In genomic region chr9:33450747-33451146, GRCh38 we compare ENCODE assay signal across 24 cellular contexts. TPM values are rescaled to one million over a fixed set of nuclear protein-coding genes. Genes with fewer than 3 reads are reported as not detected.
DNase-seq lines count a peak whose midpoint lies in the region; ATAC-seq, FAIRE-seq and TF ChIP-seq lines count a peak whose summit lies in the region.
"Had no signal": no experiment of that assay in that cellular context is flagged by ENCODE, and none has a peak within 500 bp of the region (broad histone marks: within the 10 kb centered on the region; RNA-seq: fewer than 3 reads in every experiment).

No MANE protein-coding gene starts in this region.

- no peak overlapping the region for H3K18ac ChIP-seq in neuronal stem cell (ENCODE audit: low read length)

- ATAC-seq in CD4-positive, CD25-positive, alpha-beta regulatory T cell (ENCODE audit: low read depth in 2 of 2) = no peak
- ATAC-seq in HG02973 (IDR thresholded peaks at IDR 0.05; ENCODE audit: unreplicated experiment) (no peak), upper lobe of left lung (ENCODE audit: low FRiP score in 2 of 2) (no peak)
- ATAC-seq: Panc1 had no signal

- H2BK15ac ChIP-seq in neuronal stem cell (ENCODE audit: low read length) = peak overlapping the region; percentile 5

- POLR2A ChIA-PET in CD4-positive, alpha-beta memory T cell (lab: Charles Lee; ENCODE audit: partially characterized antibody) = interaction anchor here (4.2 to 19.7 kb wide), 4 partner anchors 5 to 47 kb away, joined by 27 to 299 read pairs (median 191); partner anchors contain the start of genes AQP3 and AQP7

- peaks cover 62% of the 10 kb centered on the region for H3K4me1 ChIP-seq in CD4-positive, CD25-positive, alpha-beta regulatory T cell (ENCODE audit: control insufficient read depth, insufficient read depth, low read length, poor library complexity, severe bottlenecking)
- H3K4me1 ChIP-seq in CD4-positive, alpha-beta memory T cell (ENCODE audit: insufficient read depth, low read length) = peaks cover 62% of the 10 kb centered on the region
- H3K4me1 ChIP-seq in astrocyte (ENCODE audit: insufficient read depth, low read length) = peaks cover 25% of the 10 kb centered on the region
- H3K4me1 ChIP-seq in neuronal stem cell (ENCODE audit: control insufficient read depth in 2 of 2, insufficient read depth in 1 of 2, low read depth in 1 of 2, low read length in 2 of 2) = peaks cover 10 to 24% of the 10 kb centered on the region in 2 donors
- peaks cover 47% of the 10 kb centered on the region for H3K4me1 ChIP-seq in suprapubic skin
- H3K4me1 ChIP-seq in upper lobe of left lung = peaks cover 14 to 38% (median 21%) of the 10 kb centered on the region in 4 donors

- intact Hi-C loops in CD4-positive, alpha-beta memory T cell (cut with micrococcal nuclease) = loop anchor here (10.0 kb wide), 1 partner anchor 64 kb away; no protein-coding TSS in a partner anchor

- peaks cover 0 to 76% (median 42%) of the 10 kb centered on the region in 4 donors for H3K4me1 Mint-ChIP-seq in CD4-positive, CD25-positive, alpha-beta regulatory T cell
- H3K4me1 Mint-ChIP-seq in CD4-positive, alpha-beta memory T cell = peaks cover 38 to 69% (median 55%) of the 10 kb centered on the region in 4 donors
- H3K4me1 Mint-ChIP-seq in astrocyte (ENCODE audit: low read depth, unreplicated experiment) = peaks cover 17% of the 10 kb centered on the region

- CTCF ChIA-PET in CD4-positive, alpha-beta memory T cell (lab: Charles Lee; ENCODE audit: partially characterized antibody) = interaction anchor here (0.7 to 16.3 kb wide), 6 partner anchors 19 to 76 kb away, joined by 3 to 562 read pairs (median 68); partner anchors contain the start of genes AQP7 and NOL6

- no peak overlapping the region for H4K91ac ChIP-seq in neuronal stem cell (ENCODE audit: low read depth, low read length, poor library complexity)

- no peak overlapping the region for H4K8ac ChIP-seq in neuronal stem cell (ENCODE audit: low read depth, low read length)

- H3K14ac ChIP-seq in neuronal stem cell (ENCODE audit: low read length) = no peak overlapping the region

- FAIRE-seq in astrocyte (lab: Jason Lieb, UNC) = no peak
- FAIRE-seq: D721Med, GM18507 had no signal

- H3K4me3 Mint-ChIP-seq in CD4-positive, CD25-positive, alpha-beta regulatory T cell = peak overlapping the region in 2 of 4 donors; percentile 75 to 86
- H3K4me3 Mint-ChIP-seq in CD4-positive, alpha-beta memory T cell = peak overlapping the region in 2 of 8 donors; percentile 38 to 49
- no peak overlapping the region for H3K4me3 Mint-ChIP-seq in astrocyte (ENCODE audit: unreplicated experiment)

- no peaks in the 10 kb centered on the region for H3K79me1 ChIP-seq in neuronal stem cell (ENCODE audit: low read depth, low read length)

- H3K4ac ChIP-seq in neuronal stem cell (ENCODE audit: low read length) = no peak overlapping the region

- no peaks in the 10 kb centered on the region for H4K20me1 ChIP-seq in astrocyte (ENCODE audit: insufficient read depth, low read length)
- H4K20me1 ChIP-seq: BLaER1 had no signal

- no peaks in the 10 kb centered on the region for H3K9me3 ChIP-seq in CD4-positive, CD25-positive, alpha-beta regulatory T cell (ENCODE audit: control insufficient read depth in 2 of 2, low read length in 2 of 2)
- H3K9me3 ChIP-seq in CD4-positive, alpha-beta memory T cell (ENCODE audit: control insufficient read depth in 1 of 2, low read length in 2 of 2) = no peaks in the 10 kb centered on the region
- H3K9me3 ChIP-seq in astrocyte (ENCODE audit: insufficient read depth, low read depth, low read length) (no peaks in the 10 kb centered on the region), neuronal stem cell (replicated peaks in 1 of 2; ENCODE audit: control insufficient read depth in 2 of 2, insufficient read depth in 1 of 2, low read depth in 1 of 2, low read length in 2 of 2) (peaks cover 0 to 2% of the 10 kb centered on the region in 2 donors), suprapubic skin (no peaks in the 10 kb centered on the region), upper lobe of left lung (no peaks in the 10 kb centered on the region)
- H3K9me3 ChIP-seq: BLaER1, SJCRH30 had no signal

- no peaks in the 10 kb centered on the region for H3K79me2 ChIP-seq in astrocyte (ENCODE audit: insufficient read depth, low read length)

- no CpG with 5 or more reads among the region's 3 CpGs for WGBS in neuronal stem cell (ENCODE audit: extremely low coverage in 2 of 2, insufficient read length in 2 of 2, insufficient replicate concordance in 1 of 2), 2 donors
- 46% methylated on average over 2 of the region's 3 CpGs for WGBS in suprapubic skin
- 94 to 100% methylated on average over 1 to 3 of the region's 3 CpGs for WGBS in upper lobe of left lung, 2 donors

- no peak overlapping the region for H3K4me2 ChIP-seq in astrocyte (ENCODE audit: low read length)
- H3K4me2 ChIP-seq in neuronal stem cell (ENCODE audit: insufficient read depth, low read length, poor library complexity, severe bottlenecking) = no peak overlapping the region
- H3K4me2 ChIP-seq: BLaER1 had no signal

- DNase-seq in CD4-positive, CD25-positive, alpha-beta regulatory T cell = no peak
- DNase-seq in CD4-positive, alpha-beta memory T cell = peak in 1 of 5 donors; percentile 26
- DNase-seq in astrocyte (ENCODE audit: low read depth) (no peak), neuronal stem cell (ENCODE audit: low spot score) (no peak), suprapubic skin (ENCODE audit: low spot score in 2 of 2) (no peak), upper lobe of left lung (no peak)
- DNase-seq: DMS53, GDM1, GM23248, HCEC 1CT, KG1, NCI-H1092, NCI-H1436 treated with DMSO at 0.1 percent for 48 hours, NCI-H1930, NCI-H226, NCI-H510A treated with DMSO at 0.1 percent for 48 hours, NCI-H82, SJCRH30 had no signal

- H2BK5ac ChIP-seq in neuronal stem cell (ENCODE audit: low read length) = no peak overlapping the region

- H3K9me3 Mint-ChIP-seq in CD4-positive, CD25-positive, alpha-beta regulatory T cell = peaks cover 0 to 1% (median 0%) of the 10 kb centered on the region in 7 donors
- no peaks in the 10 kb centered on the region for H3K9me3 Mint-ChIP-seq in CD4-positive, alpha-beta memory T cell
- H3K9me3 Mint-ChIP-seq in astrocyte (ENCODE audit: unreplicated experiment) = no peaks in the 10 kb centered on the region

- no peak overlapping the region for H2AFZ ChIP-seq in astrocyte (ENCODE audit: low read depth, low read length)
- no peak overlapping the region for H2AFZ ChIP-seq in neuronal stem cell (ENCODE audit: low read length)
- H2AFZ ChIP-seq: GM23248 had no signal

- no peak overlapping the region for H3K23ac ChIP-seq in neuronal stem cell (ENCODE audit: low read depth, low read length, poor library complexity)

- no peaks in the 10 kb centered on the region for H3K36me3 ChIP-seq in CD4-positive, CD25-positive, alpha-beta regulatory T cell (ENCODE audit: control insufficient read depth, insufficient read depth, low read length)
- no peaks in the 10 kb centered on the region for H3K36me3 ChIP-seq in CD4-positive, alpha-beta memory T cell (ENCODE audit: insufficient read depth, low read length)
- H3K36me3 ChIP-seq in astrocyte (ENCODE audit: insufficient read depth, low read length) = no peaks in the 10 kb centered on the region
- H3K36me3 ChIP-seq in neuronal stem cell (replicated peaks in 1 of 2; ENCODE audit: control insufficient read depth in 2 of 2, insufficient read depth in 2 of 2, low read length in 2 of 2) = no peaks in the 10 kb centered on the region
- H3K36me3 ChIP-seq in suprapubic skin = no peaks in the 10 kb centered on the region
- H3K36me3 ChIP-seq in upper lobe of left lung = no peaks in the 10 kb centered on the region
- H3K36me3 ChIP-seq: BLaER1, SJCRH30 had no signal

- H3K27me3 Mint-ChIP-seq in CD4-positive, CD25-positive, alpha-beta regulatory T cell = no peaks in the 10 kb centered on the region
- no peaks in the 10 kb centered on the region for H3K27me3 Mint-ChIP-seq in CD4-positive, alpha-beta memory T cell
- peaks cover 5% of the 10 kb centered on the region for H3K27me3 Mint-ChIP-seq in astrocyte (ENCODE audit: low read depth, unreplicated experiment)

- TF ChIP-seq EP300 in suprapubic skin (IDR thresholded peaks at IDR 0.05) (no peak), upper lobe of left lung (IDR thresholded peaks at IDR 0.05) (no peak)

- H2AK5ac ChIP-seq in neuronal stem cell (ENCODE audit: low read depth, low read length) = no peak overlapping the region

- H3K27ac ChIP-seq in CD4-positive, CD25-positive, alpha-beta regulatory T cell (ENCODE audit: insufficient read depth, low read length, poor library complexity, severe bottlenecking) = no peak overlapping the region
- H3K27ac ChIP-seq in CD4-positive, alpha-beta memory T cell (ENCODE audit: low read depth, low read length) = no peak overlapping the region
- no peak overlapping the region for H3K27ac ChIP-seq in astrocyte (ENCODE audit: low read depth, low read length)
- no peak overlapping the region for H3K27ac ChIP-seq in neuronal stem cell (replicated peaks; ENCODE audit: low read length)
- no peak overlapping the region for H3K27ac ChIP-seq in suprapubic skin
- H3K27ac ChIP-seq in upper lobe of left lung = no peak overlapping the region
- H3K27ac ChIP-seq: BLaER1, GM23248, SJCRH30 had no signal

- H3K9ac ChIP-seq in astrocyte (ENCODE audit: low read length) (no peak overlapping the region), neuronal stem cell (ENCODE audit: low read depth, low read length, poor library complexity) (no peak overlapping the region)
- H3K9ac ChIP-seq: BLaER1, GM23248 had no signal

- H3K27ac Mint-ChIP-seq in CD4-positive, CD25-positive, alpha-beta regulatory T cell = peak overlapping the region; percentile 55 to 91 (median 69)
- H3K27ac Mint-ChIP-seq in CD4-positive, alpha-beta memory T cell = peak overlapping the region in 4 of 7 donors; percentile 41 to 75 (median 49)
- peak overlapping the region; percentile 12 for H3K27ac Mint-ChIP-seq in astrocyte (ENCODE audit: unreplicated experiment)

- TF ChIP-seq POLR2A in suprapubic skin (IDR thresholded peaks at IDR 0.05) (no peak), upper lobe of left lung (IDR thresholded peaks at IDR 0.05) (no peak)

- no peak overlapping the region for H2BK120ac ChIP-seq in neuronal stem cell (ENCODE audit: low read depth, low read length)

- no peaks in the 10 kb centered on the region for H3K36me3 Mint-ChIP-seq in CD4-positive, CD25-positive, alpha-beta regulatory T cell
- H3K36me3 Mint-ChIP-seq in CD4-positive, alpha-beta memory T cell = peaks cover 5 to 19% of the 10 kb centered on the region in 2 donors
- no peaks in the 10 kb centered on the region for H3K36me3 Mint-ChIP-seq in astrocyte (ENCODE audit: low read depth, unreplicated experiment)

- no peak for TF ChIP-seq CTCF in astrocyte (IDR thresholded peaks at IDR 0.05; ENCODE audit: insufficient read depth, low read depth, low read length)
- no peak for TF ChIP-seq CTCF in suprapubic skin (IDR thresholded peaks at IDR 0.05)
- no peak for TF ChIP-seq CTCF in upper lobe of left lung (IDR thresholded peaks at IDR 0.05)

- H2BK12ac ChIP-seq in neuronal stem cell (ENCODE audit: low read length) = no peak overlapping the region

- H3K4me3 ChIP-seq in CD4-positive, CD25-positive, alpha-beta regulatory T cell (ENCODE audit: low read depth, low read length) = no peak overlapping the region
- H3K4me3 ChIP-seq in CD4-positive, alpha-beta memory T cell (ENCODE audit: low read length in 2 of 2) = no peak overlapping the region
- H3K4me3 ChIP-seq in astrocyte (ENCODE audit: insufficient read depth, low read depth, low read length) (no peak overlapping the region), neuronal stem cell (ENCODE audit: low read length in 2 of 2) (no peak overlapping the region), suprapubic skin (no peak overlapping the region), upper lobe of left lung (no peak overlapping the region)
- H3K4me3 ChIP-seq: BLaER1, GM23248, SJCRH30 had no signal

- H3K27me3 ChIP-seq in CD4-positive, CD25-positive, alpha-beta regulatory T cell (ENCODE audit: control insufficient read depth, insufficient read depth, low read length) = no peaks in the 10 kb centered on the region
- no peaks in the 10 kb centered on the region for H3K27me3 ChIP-seq in CD4-positive, alpha-beta memory T cell (ENCODE audit: insufficient read depth, low read length)
- H3K27me3 ChIP-seq in astrocyte (ENCODE audit: insufficient read depth, low read length) = no peaks in the 10 kb centered on the region
- H3K27me3 ChIP-seq in neuronal stem cell (ENCODE audit: control insufficient read depth in 3 of 3, insufficient read depth in 3 of 3, low read depth in 1 of 3, low read length in 3 of 3) = peaks cover 0 to 23% (median 21%) of the 10 kb centered on the region in 3 experiments
- no peaks in the 10 kb centered on the region for H3K27me3 ChIP-seq in suprapubic skin
- H3K27me3 ChIP-seq in upper lobe of left lung = no peaks in the 10 kb centered on the region
- H3K27me3 ChIP-seq: BLaER1, SJCRH30 had no signal

RNA-seq across cellular contexts. Expression of gene AQP3, which starts 3.4 kb away (rescaled TPM):
- 140 TPM for total RNA-seq in CD4-positive, CD25-positive, alpha-beta regulatory T cell
- 100 to 1,000 TPM; 371 to 543 (median 391) TPM for polyA plus RNA-seq in CD4-positive, CD25-positive, alpha-beta regulatory T cell
- 100 to 1,000 TPM; 172 TPM for total RNA-seq in CD4-positive, alpha-beta memory T cell
- polyA plus RNA-seq in CD4-positive, alpha-beta memory T cell = 100 to 1,000 TPM; 484 to 562 TPM
- total RNA-seq in astrocyte (3.2 and 4.6 TPM in 2 replicates), suprapubic skin (1,000 to 10,000 TPM; 1,277 to 1,951 (median 1,548) TPM), upper lobe of left lung (100 to 1,000 TPM in 5 of 6 donors, 10 to 100 TPM in 1; 62.5 to 468 (median 201) TPM)
- polyA plus RNA-seq in neuronal stem cell (2013, experiment 1 of 2) = 0.96 TPM
- 1.1 TPM for polyA plus RNA-seq in neuronal stem cell (2013, experiment 2 of 2)
- total RNA-seq: GM23248 had no signal

RNA-seq across cellular contexts. Expression of gene NOL6, which starts 23.0 kb away (rescaled TPM):
- 29.4 TPM for total RNA-seq in CD4-positive, CD25-positive, alpha-beta regulatory T cell
- 10 to 100 TPM; 13.4 to 20.5 (median 14.0) TPM for polyA plus RNA-seq in CD4-positive, CD25-positive, alpha-beta regulatory T cell
- 10 to 100 TPM; 39.1 to 41.1 TPM for total RNA-seq in CD4-positive, alpha-beta memory T cell
- 10 to 100 TPM; 11.7 to 28.1 TPM for polyA plus RNA-seq in CD4-positive, alpha-beta memory T cell
- total RNA-seq in astrocyte (57.2 and 60.1 TPM in 2 replicates), suprapubic skin (10 to 100 TPM; 40.4 to 50.4 (median 44.1) TPM), upper lobe of left lung (10 to 100 TPM; 17.8 to 47.6 (median 31.9) TPM)
- polyA plus RNA-seq in neuronal stem cell (2013, experiment 1 of 2) = 10.4 TPM
- polyA plus RNA-seq in neuronal stem cell (2013, experiment 2 of 2) = 10.7 TPM

RNA-seq across cellular contexts. Expression of gene AQP7, which starts 48.4 kb away (rescaled TPM):
- 0.47 TPM for total RNA-seq in CD4-positive, CD25-positive, alpha-beta regulatory T cell
- polyA plus RNA-seq in CD4-positive, CD25-positive, alpha-beta regulatory T cell = 1 to 10 TPM in 1 of 4 donors, under 1 TPM in 3; 0.15 to 1.0 (median 0.32) TPM
- total RNA-seq in CD4-positive, alpha-beta memory T cell = under 1 TPM in 1 of 2 experiments, not detected in 1; 0.81 TPM
- under 1 TPM in 1 of 2 donors, not detected in 1; 0.30 TPM for polyA plus RNA-seq in CD4-positive, alpha-beta memory T cell
- total RNA-seq in astrocyte (0.65 and 1.9 TPM in 2 replicates), suprapubic skin (10 to 100 TPM in 2 of 4 donors, 1 to 10 TPM in 2; 2.1 to 66.5 (median 13.1) TPM), upper lobe of left lung (10 to 100 TPM in 1 of 6 donors, 1 to 10 TPM in 5; 2.1 to 23.0 (median 4.8) TPM)
- polyA plus RNA-seq in neuronal stem cell (2013, experiment 1 of 2) = not detected
- not detected for polyA plus RNA-seq in neuronal stem cell (2013, experiment 2 of 2)
- total RNA-seq: GM23248, HT1080 had no signal
- polyA plus RNA-seq: GM23248 had no signal

Comparison
In these comparisons a context has a peak if more than half of its experiments do, and no peak if none do; other contexts are left out.
1. H3K27ac Mint-ChIP-seq: peak in every context shown above with its lines; median percentile 69 in CD4-positive, CD25-positive, alpha-beta regulatory T cell; 49 in CD4-positive, alpha-beta memory T cell; 12 in astrocyte.
2. RNA of gene AQP3, which starts 3.4 kb away (total RNA-seq): 1,277 to 1,951 TPM in suprapubic skin, 62.5 to 468 TPM in upper lobe of left lung, 172 TPM in CD4-positive, alpha-beta memory T cell and 140 TPM in CD4-positive, CD25-positive, alpha-beta regulatory T cell (single experiment); 3.2 to 4.6 TPM in astrocyte; every median in the first group is over 10 times any median in the second.